ENCODE assay signal across 26 cellular contexts in the genomic region with DNA sequence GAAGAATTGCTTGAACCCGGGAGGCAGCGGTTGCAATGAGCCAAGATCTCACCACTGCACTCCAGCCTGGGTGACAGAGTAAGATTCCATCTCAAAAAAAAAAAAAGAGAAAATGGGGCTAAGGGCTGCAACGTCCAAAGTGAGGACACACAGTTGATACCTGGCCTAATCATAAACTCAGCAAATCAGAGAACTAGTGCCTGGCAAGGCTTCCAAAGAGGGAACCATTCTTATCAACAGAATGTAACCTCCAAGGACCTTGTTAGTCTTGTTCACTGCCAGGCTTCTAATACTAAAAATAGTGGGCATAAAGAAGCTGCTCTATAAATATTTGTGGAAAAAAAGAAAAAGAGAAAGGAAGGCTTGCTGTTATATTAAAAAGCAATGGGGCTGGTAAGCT.
"Had no signal": no experiment of that assay in that cellular context is flagged by ENCODE, and none has a peak within 500 bp of the region (broad histone marks: within the 10 kb centered on the region; RNA-seq: fewer than 3 reads in every experiment).

No MANE protein-coding gene starts in this region.

- H3K36me3 ChIP-seq: lower lobe of right lung, neural progenitor cell, neutrophil, right lobe of liver, tibial nerve, vagina had no signal

- H3K9me3 ChIP-seq: lower lobe of right lung, neutrophil, psoas muscle, right lobe of liver, tibial nerve, vagina had no signal

- H3K4me1 ChIP-seq: parathyroid adenoma, vagina had no signal

- H3K9ac ChIP-seq: neural progenitor cell, parathyroid adenoma had no signal

- DNase-seq: hypothalamus; immature natural killer cell; kidney; lower lobe of right lung; mammary epithelial cell; mesenchymal stem cell; naive B cell; natural killer cell; nephron progenitor cell; occipital lobe; psoas muscle; stimulated activated CD4-positive, alpha-beta T cell treated with anti-CD3 and anti-CD28 coated beads, Interleukin-1b, Interleukin-23, amount 100 ng/mL, for 48 hours; stimulated activated CD4-positive, alpha-beta T cell treated with anti-CD3 and anti-CD28 coated beads, Interleukin-2, amount 100 ng/mL, for 48 hours; stimulated activated CD4-positive, alpha-beta T cell treated with anti-CD3 and anti-CD28 coated beads, Interleukin-4, amount 100 ng/mL, for 4 hours; stimulated activated CD8-positive, alpha-beta memory T cell treated with anti-CD3 and anti-CD28 coated beads, Interleukin-4, amount 100 ng/mL, for 48 hours; stimulated activated naive CD4-positive, alpha-beta T cell treated with Interleukin-2 at 50 U/mL for 16 hours; stimulated activated naive CD8-positive, alpha-beta T cell treated with anti-CD3 and anti-CD28 coated beads, Interleukin-15, amount 100 ng/mL, for 72 hours; substantia nigra had no signal

- H3K27ac ChIP-seq: lower lobe of right lung, neural progenitor cell, parathyroid adenoma, psoas muscle, right lobe of liver, tibial nerve, vagina had no signal

- ATAC-seq: lower lobe of right lung; natural killer cell; psoas muscle; stimulated activated memory B cell treated with anti-CD40 and anti-IgM and Interleukin-4, amounts not matched to agents 10 μg/mL and 1 μg/mL and 100 μg/mL, for 72 hours; stimulated activated naive CD8-positive, alpha-beta T cell treated with anti-CD3 and anti-CD28 coated beads, Interleukin-15, amount 100 ng/mL, for 72 hours had no signal

- H3K4me3 ChIP-seq: lower lobe of right lung, neural progenitor cell, psoas muscle, right lobe of liver, smooth muscle cell, tibial nerve, vagina had no signal

- H3K27me3 ChIP-seq: neural progenitor cell, neutrophil, right lobe of liver, tibial nerve, vagina had no signal

- H3K4me2 ChIP-seq: neural progenitor cell, smooth muscle cell had no signal
